ENCODE assay signal across 21 cellular contexts in genomic region chr13:61406275-61406674, GRCh38. TPM values are rescaled to one million over a fixed set of nuclear protein-coding genes. Genes with fewer than 3 reads are reported as not detected.
"Had no signal": no experiment of that assay in that cellular context is flagged by ENCODE, and none has a peak within 500 bp of the region (broad histone marks: within the 10 kb centered on the region; RNA-seq: fewer than 3 reads in every experiment).

No MANE protein-coding gene starts in this region.

- H3K4me1 ChIP-seq: gastroesophageal sphincter, heart right ventricle, sigmoid colon, stomach, testis, upper lobe of right lung had no signal

- H3K9me3 ChIP-seq: gastroesophageal sphincter, heart right ventricle, ovary, sigmoid colon, stomach, testis, upper lobe of right lung had no signal

- H3K27ac ChIP-seq: gastroesophageal sphincter, heart right ventricle, ovary, sigmoid colon, stomach, testis, upper lobe of right lung had no signal

- H3K36me3 ChIP-seq: gastroesophageal sphincter, heart right ventricle, ovary, sigmoid colon, stomach, upper lobe of right lung had no signal

- DNase-seq: activated CD4-positive, alpha-beta T cell treated with anti-CD3 and anti-CD28 coated beads, Interleukin-2, amount 10 ng/mL, durations not matched to agents 24 days and 14 days; activated CD4-positive, CD25-positive, alpha-beta regulatory T cell; activated CD8-positive, alpha-beta memory T cell treated with anti-CD3 and anti-CD28 coated beads, Interleukin-2, amount 50 U/mL, for 4 hours; activated CD8-positive, alpha-beta T cell treated with anti-CD3 and anti-CD28 coated beads, Interleukin-2, amount 10 ng/mL, durations not matched to agents 7 days and 5 days; activated effector memory CD4-positive, alpha-beta T cell treated with anti-CD3 and anti-CD28 coated beads, Interleukin-2, amount 50 U/mL, for 16 hours; activated T-cell treated with anti-CD3 and anti-CD28 coated beads, Interleukin-2, amount 50 U/mL, for 48 hours; amniotic stem cell; caudate nucleus; erythroblast; heart right ventricle; left cardiac atrium; naive B cell; ovary; sigmoid colon; stimulated activated CD4-positive, alpha-beta T cell treated with anti-CD3 and anti-CD28 coated beads, Interleukin-12 subunit alpha, Interleukin-12 subunit beta, amount 100 ng/mL, for 4 hours; stimulated activated CD4-positive, alpha-beta T cell treated with anti-CD3 and anti-CD28 coated beads, Interleukin-2, amount 100 ng/mL, for 24 hours; stomach; testis; upper lobe of right lung had no signal

- H3K27me3 ChIP-seq: gastroesophageal sphincter, heart right ventricle, ovary, sigmoid colon, stomach, testis, upper lobe of right lung had no signal

- H3K4me3 ChIP-seq: gastroesophageal sphincter, heart right ventricle, ovary, sigmoid colon, stomach, testis, upper lobe of right lung had no signal

RNA-seq across cellular contexts. Expression of gene PCDH20, which starts 9.4 kb away (rescaled TPM):
- total RNA-seq: activated CD4-positive, alpha-beta T cell treated with anti-CD3 and anti-CD28 coated beads, Interleukin-2, amount 10 ng/mL, durations not matched to agents 24 days and 14 days; activated CD8-positive, alpha-beta T cell treated with anti-CD3 and anti-CD28 coated beads, Interleukin-2, amount 10 ng/mL, durations not matched to agents 7 days and 5 days; lung microvascular endothelial cell had no signal
